Comparison of ENCODE assay signal across 8 cellular contexts in the genomic region with DNA sequence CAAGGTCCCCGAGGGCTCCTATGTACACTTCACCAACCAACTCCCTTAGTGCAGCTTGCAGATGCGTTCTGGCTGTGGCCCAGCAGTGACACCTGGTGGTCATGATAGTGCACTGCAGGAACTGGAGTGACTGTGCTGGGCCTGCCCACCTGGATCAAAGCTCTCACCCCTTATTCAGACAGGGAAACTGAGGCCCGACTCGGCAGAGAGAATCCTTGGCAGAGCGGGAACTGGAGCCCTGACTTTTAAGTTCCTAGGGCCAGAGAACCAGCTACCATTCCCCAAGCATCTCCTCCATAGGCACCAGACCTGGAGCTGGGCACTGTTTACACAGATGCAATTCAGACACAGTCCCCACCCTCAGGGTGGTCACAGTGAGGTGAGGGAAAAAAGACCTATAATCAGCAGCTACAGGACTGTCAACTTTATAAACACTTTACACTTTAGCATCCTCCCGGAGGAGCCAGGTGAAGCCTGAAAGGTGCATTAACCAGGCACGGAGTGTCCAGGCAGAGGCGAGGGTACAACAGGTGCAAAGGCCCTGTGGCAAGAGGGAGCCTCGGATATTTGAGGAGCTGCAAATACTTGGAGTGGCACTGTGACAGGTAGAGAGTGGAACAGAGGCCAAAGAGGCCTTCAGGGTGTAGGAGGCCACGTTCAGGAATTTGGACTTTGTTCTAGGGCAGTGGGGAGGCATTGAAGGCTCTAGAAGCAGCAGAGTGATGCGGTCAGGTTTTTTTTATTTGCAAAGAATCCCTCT. TPM values are rescaled to one million over a fixed set of nuclear protein-coding genes. Genes with fewer than 3 reads are reported as not detected.
DNase-seq lines count a peak whose midpoint lies in the region; ATAC-seq lines count a peak whose summit lies in the region.

No MANE protein-coding gene starts in this region.

- POLR2A ChIA-PET in naive thymus-derived CD4-positive, alpha-beta T cell (lab: Charles Lee) = no interaction called here

- H3K27ac ChIP-seq in naive thymus-derived CD4-positive, alpha-beta T cell (ENCODE audit: low read depth, low read length) = no peak overlapping the region

- H3K27ac Mint-ChIP-seq in activated CD8-positive, alpha-beta memory T cell treated with anti-CD3 and anti-CD28 coated beads, Interleukin-2, amount 10 ng/mL, durations not matched to agents 7 days and 5 days = no peak overlapping the region
- H3K27ac Mint-ChIP-seq in naive thymus-derived CD4-positive, alpha-beta T cell = peak overlapping the region in 1 of 9 donors; percentile 58
- no peak overlapping the region for H3K27ac Mint-ChIP-seq in stimulated activated naive B cell treated with anti-CD40 and anti-IgM and Interleukin-4, amounts not matched to agents 10 μg/mL and 1 μg/mL and 100 μg/mL, for 72 hours

- H3K27me3 ChIP-seq in naive thymus-derived CD4-positive, alpha-beta T cell (ENCODE audit: control insufficient read depth in 2 of 2, insufficient read depth in 2 of 2, low read length in 2 of 2) = no peaks in the 10 kb centered on the region

- no peaks in the 10 kb centered on the region for H3K4me1 Mint-ChIP-seq in activated CD8-positive, alpha-beta memory T cell treated with anti-CD3 and anti-CD28 coated beads, Interleukin-2, amount 10 ng/mL, durations not matched to agents 7 days and 5 days
- peaks cover 0 to 4% (median 0%) of the 10 kb centered on the region in 7 donors for H3K4me1 Mint-ChIP-seq in naive thymus-derived CD4-positive, alpha-beta T cell
- peaks cover 2 to 5% of the 10 kb centered on the region in 2 donors for H3K4me1 Mint-ChIP-seq in stimulated activated naive B cell treated with anti-CD40 and anti-IgM and Interleukin-4, amounts not matched to agents 10 μg/mL and 1 μg/mL and 100 μg/mL, for 72 hours

- intact Hi-C loops in naive thymus-derived CD4-positive, alpha-beta T cell (cut with micrococcal nuclease) = loop anchor here (1.0 to 2.0 kb wide), 5 partner anchors 92 to 645 kb away; no protein-coding TSS in a partner anchor

- no peaks in the 10 kb centered on the region for H3K9me3 ChIP-seq in naive thymus-derived CD4-positive, alpha-beta T cell (ENCODE audit: control insufficient read depth in 2 of 3, low read length in 3 of 3)

- ATAC-seq in HG02642 (IDR thresholded peaks at IDR 0.05; ENCODE audit: poor library complexity, unreplicated experiment) (peak; percentile 64), GM21786 (IDR thresholded peaks at IDR 0.05; ENCODE audit: unreplicated experiment) (no peak)
- peak; percentile 89 for ATAC-seq in activated CD8-positive, alpha-beta memory T cell treated with anti-CD3 and anti-CD28 coated beads, Interleukin-2, amount 10 ng/mL, durations not matched to agents 7 days and 5 days
- ATAC-seq in naive thymus-derived CD4-positive, alpha-beta T cell = peak; percentile 95
- ATAC-seq in stimulated activated naive B cell treated with anti-CD40 and anti-IgM and Interleukin-4, amounts not matched to agents 10 μg/mL and 1 μg/mL and 100 μg/mL, for 72 hours (replicated peaks) = peak; percentile 93

- H3K4me3 Mint-ChIP-seq in activated CD8-positive, alpha-beta memory T cell treated with anti-CD3 and anti-CD28 coated beads, Interleukin-2, amount 10 ng/mL, durations not matched to agents 7 days and 5 days = no peak overlapping the region
- H3K4me3 Mint-ChIP-seq in naive thymus-derived CD4-positive, alpha-beta T cell = no peak overlapping the region
- H3K4me3 Mint-ChIP-seq in stimulated activated naive B cell treated with anti-CD40 and anti-IgM and Interleukin-4, amounts not matched to agents 10 μg/mL and 1 μg/mL and 100 μg/mL, for 72 hours = no peak overlapping the region

- CTCF ChIA-PET in activated CD8-positive, alpha-beta memory T cell treated with anti-CD3 and anti-CD28 coated beads, Interleukin-2, amount 10 ng/mL, durations not matched to agents 7 days and 5 days (lab: Charles Lee) = interaction anchor here (0.6 to 2.5 kb wide), 57 partner anchors 8 to 689 kb away, joined by 3 to 43 read pairs (median 4); a partner anchor contains a TSS
- CTCF ChIA-PET in naive thymus-derived CD4-positive, alpha-beta T cell (lab: Charles Lee) = interaction anchor here (0.9 to 1.6 kb wide), 7 partner anchors 9 to 645 kb away, joined by 3 to 8 read pairs (median 3); no protein-coding TSS in a partner anchor

- no peaks in the 10 kb centered on the region for H3K36me3 Mint-ChIP-seq in activated CD8-positive, alpha-beta memory T cell treated with anti-CD3 and anti-CD28 coated beads, Interleukin-2, amount 10 ng/mL, durations not matched to agents 7 days and 5 days
- peaks cover 0 to 3% (median 0%) of the 10 kb centered on the region in 5 donors for H3K36me3 Mint-ChIP-seq in naive thymus-derived CD4-positive, alpha-beta T cell
- H3K36me3 Mint-ChIP-seq in stimulated activated naive B cell treated with anti-CD40 and anti-IgM and Interleukin-4, amounts not matched to agents 10 μg/mL and 1 μg/mL and 100 μg/mL, for 72 hours = peaks cover 6 to 14% of the 10 kb centered on the region in 2 donors

- DNase-seq in COR-L47 (lab: John Stamatoyannopoulos, UW) = peak; percentile 35
- DNase-seq in NOMO-1 (lab: John Stamatoyannopoulos, UW; ENCODE audit: unreplicated experiment in 2 of 2) = peak; percentile 25 to 34
- peak; percentile 80 for DNase-seq in activated CD8-positive, alpha-beta memory T cell treated with anti-CD3 and anti-CD28 coated beads, Interleukin-2, amount 10 ng/mL, durations not matched to agents 7 days and 5 days
- DNase-seq in epidermal melanocyte (ENCODE audit: insufficient read length, low spot score) = peak; percentile 72
- peak; percentile 31 to 68 (median 58) for DNase-seq in naive thymus-derived CD4-positive, alpha-beta T cell
- peak; percentile 58 for DNase-seq in stimulated activated naive B cell treated with anti-CD40 and anti-IgM and Interleukin-4, amounts not matched to agents 10 μg/mL and 1 μg/mL and 100 μg/mL, for 72 hours

- no peaks in the 10 kb centered on the region for H3K4me1 ChIP-seq in naive thymus-derived CD4-positive, alpha-beta T cell (ENCODE audit: control insufficient read depth in 2 of 2, insufficient read depth in 2 of 2, low read length in 2 of 2)

- H3K36me3 ChIP-seq in naive thymus-derived CD4-positive, alpha-beta T cell (ENCODE audit: control insufficient read depth in 2 of 3, insufficient read depth in 3 of 3, low read length in 3 of 3) = no peaks in the 10 kb centered on the region

- peaks cover 19% of the 10 kb centered on the region for H3K27me3 Mint-ChIP-seq in activated CD8-positive, alpha-beta memory T cell treated with anti-CD3 and anti-CD28 coated beads, Interleukin-2, amount 10 ng/mL, durations not matched to agents 7 days and 5 days
- peaks cover 5 to 23% (median 10%) of the 10 kb centered on the region in 5 donors for H3K27me3 Mint-ChIP-seq in naive thymus-derived CD4-positive, alpha-beta T cell
- peaks cover 31 to 48% of the 10 kb centered on the region in 2 donors for H3K27me3 Mint-ChIP-seq in stimulated activated naive B cell treated with anti-CD40 and anti-IgM and Interleukin-4, amounts not matched to agents 10 μg/mL and 1 μg/mL and 100 μg/mL, for 72 hours

- no peak overlapping the region for H3K4me3 ChIP-seq in naive thymus-derived CD4-positive, alpha-beta T cell (ENCODE audit: low read length)

- H3K9me3 Mint-ChIP-seq in activated CD8-positive, alpha-beta memory T cell treated with anti-CD3 and anti-CD28 coated beads, Interleukin-2, amount 10 ng/mL, durations not matched to agents 7 days and 5 days (ENCODE audit: low read depth) = peaks cover 1% of the 10 kb centered on the region
- H3K9me3 Mint-ChIP-seq in naive thymus-derived CD4-positive, alpha-beta T cell = peaks cover 0 to 26% (median 8%) of the 10 kb centered on the region in 11 donors
- H3K9me3 Mint-ChIP-seq in stimulated activated naive B cell treated with anti-CD40 and anti-IgM and Interleukin-4, amounts not matched to agents 10 μg/mL and 1 μg/mL and 100 μg/mL, for 72 hours = peaks cover 5 to 16% of the 10 kb centered on the region in 2 donors

RNA-seq across cellular contexts. Expression of a gene that starts 22.0 kb away (rescaled TPM):
- 10 to 100 TPM; 40.5 to 44.7 TPM for total RNA-seq in activated CD8-positive, alpha-beta memory T cell treated with anti-CD3 and anti-CD28 coated beads, Interleukin-2, amount 10 ng/mL, durations not matched to agents 7 days and 5 days
- 10 to 100 TPM; 10.8 to 39.4 (median 14.7) TPM for total RNA-seq in naive thymus-derived CD4-positive, alpha-beta T cell
- 10 to 100 TPM in 1 of 2 donors, 1 to 10 TPM in 1; 8.1 to 13.0 TPM for polyA plus RNA-seq in naive thymus-derived CD4-positive, alpha-beta T cell

RNA-seq across cellular contexts. Expression of a gene that starts 22.3 kb away (rescaled TPM):
- 100 to 1,000 TPM; 336 to 408 TPM for total RNA-seq in activated CD8-positive, alpha-beta memory T cell treated with anti-CD3 and anti-CD28 coated beads, Interleukin-2, amount 10 ng/mL, durations not matched to agents 7 days and 5 days
- 100 to 1,000 TPM; 249 to 366 (median 273) TPM for total RNA-seq in naive thymus-derived CD4-positive, alpha-beta T cell
- 100 to 1,000 TPM; 189 to 195 TPM for polyA plus RNA-seq in naive thymus-derived CD4-positive, alpha-beta T cell

RNA-seq across cellular contexts. Expression of a gene that starts 40.1 kb away (rescaled TPM):
- total RNA-seq in activated CD8-positive, alpha-beta memory T cell treated with anti-CD3 and anti-CD28 coated beads, Interleukin-2, amount 10 ng/mL, durations not matched to agents 7 days and 5 days = under 1 TPM in 1 of 2 experiments, not detected in 1; 0.61 TPM
- total RNA-seq in naive thymus-derived CD4-positive, alpha-beta T cell = 1 to 10 TPM in 2 of 5 experiments, not detected in 3; 1.2 to 2.0 TPM
- not detected for polyA plus RNA-seq in naive thymus-derived CD4-positive, alpha-beta T cell

Comparison
In these comparisons a context has a peak if more than half of its experiments do, and no peak if none do; other contexts are left out.
1. DNase-seq: peak in every context shown above with its lines; median percentile 80 in activated CD8-positive, alpha-beta memory T cell treated with anti-CD3 and anti-CD28 coated beads, Interleukin-2, amount 10 ng/mL, durations not matched to agents 7 days and 5 days; 72 in epidermal melanocyte; 58 in naive thymus-derived CD4-positive, alpha-beta T cell; 58 in stimulated activated naive B cell treated with anti-CD40 and anti-IgM and Interleukin-4, amounts not matched to agents 10 μg/mL and 1 μg/mL and 100 μg/mL, for 72 hours; 35 in COR-L47; 30 in NOMO-1.